ENCODE assay signal across 8 cellular contexts in genomic region chr4:62595265-62595664, GRCh38.
DNase-seq lines count a peak whose midpoint lies in the region; ATAC-seq and TF ChIP-seq lines count a peak whose summit lies in the region.
"Not testable (repeated sequence)": the region's sequence is repeated elsewhere in the genome, so short reads cannot be mapped to it uniquely, and the experiment has no call there.

No MANE protein-coding gene starts in this region.

- not testable (repeated sequence) for TF ChIP-seq POLR2A in testis (IDR thresholded peaks at IDR 0.05)

- WGBS in mesenchymal stem cell = 22% methylated on average over 10 of the region's 12 CpGs
- 64 to 70% methylated on average over 11 to 12 of the region's 12 CpGs for WGBS in testis, 2 donors

- not testable (repeated sequence) for H3K9me3 ChIP-seq in mesenchymal stem cell (ENCODE audit: control insufficient read depth, low read length); testis

- not testable (repeated sequence) for H3K23ac ChIP-seq in mesenchymal stem cell (ENCODE audit: low read length in 2 of 2)

- not testable (repeated sequence) for H2BK5ac ChIP-seq in mesenchymal stem cell (ENCODE audit: low read depth, low read length, poor library complexity, severe bottlenecking)

- not testable (repeated sequence) for H3K4me2 ChIP-seq in mesenchymal stem cell (ENCODE audit: low read length, poor library complexity, severe bottlenecking)

- not testable (repeated sequence) for H2BK15ac ChIP-seq in mesenchymal stem cell (ENCODE audit: low read depth, poor library complexity, severe bottlenecking)

- intact Hi-C loops in left cardiac atrium (cut with DNase I) = loop anchor here in 1 of 2 donors (10.0 kb wide), 1 partner anchor 970 kb away; no protein-coding TSS in a partner anchor
- intact Hi-C loops in testis (cut with DNase I; ENCODE audit: low total_unique reads) = not testable (repeated sequence)

- TF ChIP-seq CTCF in VCaP (conservative IDR thresholded peaks at IDR 0.05) (peak; percentile 98), cardiac fibroblast (IDR thresholded peaks at IDR 0.05; ENCODE audit: low read depth, low read length) (peak; percentile 13)
- not testable (repeated sequence) for TF ChIP-seq CTCF in testis (IDR thresholded peaks at IDR 0.05)

- not testable (repeated sequence) for H3K27ac ChIP-seq in VCaP; mesenchymal stem cell (ENCODE audit: low read length, poor library complexity, severe bottlenecking); testis

- ATAC-seq in left cardiac atrium = not testable (repeated sequence)

- not testable (repeated sequence) for H3K18ac ChIP-seq in mesenchymal stem cell (ENCODE audit: low read depth in 1 of 2, low read length in 2 of 2)

- not testable (repeated sequence) for H4K8ac ChIP-seq in mesenchymal stem cell (ENCODE audit: low read length)

- H2BK120ac ChIP-seq in mesenchymal stem cell (ENCODE audit: low read depth, low read length) = not testable (repeated sequence)

- H3K14ac ChIP-seq in mesenchymal stem cell (ENCODE audit: low read length in 2 of 2) = not testable (repeated sequence)

- not testable (repeated sequence) for H3K4me3 ChIP-seq in cardiac fibroblast (replicated peaks in 1 of 2; ENCODE audit: low read depth in 2 of 2, low read length in 2 of 2); mesenchymal stem cell (ENCODE audit: insufficient read depth in 1 of 2, low read depth in 1 of 2, low read length in 2 of 2); testis

- not testable (repeated sequence) for H4K91ac ChIP-seq in mesenchymal stem cell (ENCODE audit: low read length)

- DNase-seq in DMS53 treated with DMSO at 0.1 percent for 48 hours (lab: John Stamatoyannopoulos, UW; ENCODE audit: unreplicated experiment) (peak; percentile 2), HT-29 (ENCODE audit: low spot score) (peak; percentile 25), NCI-H2227 (lab: John Stamatoyannopoulos, UW; ENCODE audit: unreplicated experiment) (peak; percentile 1), cardiac fibroblast (ENCODE audit: low read depth in 2 of 2) (peak in 1 of 2 donors; percentile 0), left cardiac atrium (peak; percentile 36), mesenchymal stem cell (peak; percentile 6), testis (peak; percentile 64)

- H3K4me1 ChIP-seq in mesenchymal stem cell (ENCODE audit: control insufficient read depth, insufficient read depth, low read depth, low read length); testis: not testable (repeated sequence)

- not testable (repeated sequence) for H2BK12ac ChIP-seq in mesenchymal stem cell (ENCODE audit: low read length in 2 of 2)

- H3K27me3 ChIP-seq in mesenchymal stem cell (ENCODE audit: control insufficient read depth in 1 of 2, insufficient read depth in 1 of 2, low read length in 2 of 2); testis: not testable (repeated sequence)

- H2AFZ ChIP-seq in mesenchymal stem cell (ENCODE audit: low read depth, low read length) = not testable (repeated sequence)

- not testable (repeated sequence) for H3K79me1 ChIP-seq in mesenchymal stem cell (replicated peaks; ENCODE audit: low read length, poor library complexity, severe bottlenecking)

- H3K9ac ChIP-seq in mesenchymal stem cell (ENCODE audit: low read length) = not testable (repeated sequence)

- not testable (repeated sequence) for H2AK5ac ChIP-seq in mesenchymal stem cell (ENCODE audit: low read length, severe bottlenecking)

- H3K36me3 ChIP-seq in mesenchymal stem cell (ENCODE audit: control insufficient read depth in 1 of 2, insufficient read depth in 2 of 2, low read depth in 1 of 2, low read length in 2 of 2); testis (ENCODE audit: low read depth, missing control alignments): not testable (repeated sequence)

- H3K4ac ChIP-seq in mesenchymal stem cell (ENCODE audit: low read depth in 1 of 2, low read length in 2 of 2) = not testable (repeated sequence)
